18 cellular contexts compared by ENCODE assay signal in genomic region chr3:165753560-165753959, GRCh38.
DNase-seq lines count a peak whose midpoint lies in the region; ATAC-seq and FAIRE-seq lines count a peak whose summit lies in the region.
"Had no signal": no experiment of that assay in that cellular context is flagged by ENCODE, and none has a peak within 500 bp of the region (broad histone marks: within the 10 kb centered on the region; RNA-seq: fewer than 3 reads in every experiment).

No MANE protein-coding gene starts in this region.

- DNase-seq in DMS 273 (lab: John Stamatoyannopoulos, UW; ENCODE audit: unreplicated experiment): peak; percentile 12
- no peak for DNase-seq in DMS 273 treated with DMSO at 0.1 percent for 48 hours (lab: John Stamatoyannopoulos, UW)
- DNase-seq in RCC 7860 (ENCODE audit: low spot score): no peak
- DNase-seq in epithelial cell of prostate (ENCODE audit: low read depth, low spot score): peak; percentile 39
- peak; percentile 3 for DNase-seq in pons (ENCODE audit: low spot score)
- DNase-seq in T-helper 1 cell: no peak
- no peak for DNase-seq in naive thymus-derived CD8-positive, alpha-beta T cell
- no peak for DNase-seq in NCI-H146 (lab: John Stamatoyannopoulos, UW)
- DNase-seq: activated CD4-positive, alpha-beta memory T cell treated with anti-CD3 and anti-CD28 coated beads, Interleukin-2, amount 10 ng/mL, durations not matched to agents 7 days and 5 days; CD4-positive, CD25-positive, alpha-beta regulatory T cell; DND-41; endodermal cell; NCI-H526 had no signal

- peak; percentile 45 for FAIRE-seq in RCC 7860 (lab: Jason Lieb, UNC)

- H3K36me3 Mint-ChIP-seq in naive thymus-derived CD8-positive, alpha-beta T cell: no peaks in the 10 kb centered on the region
- H3K36me3 Mint-ChIP-seq: CD4-positive, CD25-positive, alpha-beta regulatory T cell; memory B cell; natural killer cell treated with Interleukin-12 subunit alpha and Interleukin-12 subunit beta and Interleukin-15 and Interleukin-18, amount 100 ng/mL, for 72 hours; type B pancreatic cell had no signal

- no peaks in the 10 kb centered on the region for H3K4me1 Mint-ChIP-seq in naive thymus-derived CD8-positive, alpha-beta T cell
- H3K4me1 Mint-ChIP-seq: activated CD4-positive, alpha-beta memory T cell treated with anti-CD3 and anti-CD28 coated beads, Interleukin-2, amount 10 ng/mL, durations not matched to agents 7 days and 5 days; CD4-positive, CD25-positive, alpha-beta regulatory T cell; central memory CD8-positive, alpha-beta T cell; endodermal cell; memory B cell had no signal

- peaks cover 0 to 24% (median 2%) of the 10 kb centered on the region in 9 donors for H3K9me3 Mint-ChIP-seq in naive thymus-derived CD8-positive, alpha-beta T cell
- H3K9me3 Mint-ChIP-seq: activated CD4-positive, alpha-beta memory T cell treated with anti-CD3 and anti-CD28 coated beads, Interleukin-2, amount 10 ng/mL, durations not matched to agents 7 days and 5 days; endodermal cell; natural killer cell treated with Interleukin-12 subunit alpha and Interleukin-12 subunit beta and Interleukin-15 and Interleukin-18, amount 100 ng/mL, for 72 hours; stimulated activated naive CD8-positive, alpha-beta T cell treated with anti-CD3 and anti-CD28 coated beads, Interleukin-15, Interleukin-2, amounts not matched to agents 100 ng/mL and 50 ng/mL, for 24 hours; type B pancreatic cell had no signal

- no peak overlapping the region for H3K4me3 Mint-ChIP-seq in naive thymus-derived CD8-positive, alpha-beta T cell
- H3K4me3 Mint-ChIP-seq: activated CD4-positive, alpha-beta memory T cell treated with anti-CD3 and anti-CD28 coated beads, Interleukin-2, amount 10 ng/mL, durations not matched to agents 7 days and 5 days; CD4-positive, CD25-positive, alpha-beta regulatory T cell; central memory CD8-positive, alpha-beta T cell; endodermal cell; memory B cell; natural killer cell treated with Interleukin-12 subunit alpha and Interleukin-12 subunit beta and Interleukin-15 and Interleukin-18, amount 100 ng/mL, for 72 hours; stimulated activated naive CD8-positive, alpha-beta T cell treated with anti-CD3 and anti-CD28 coated beads, Interleukin-15, Interleukin-2, amounts not matched to agents 100 ng/mL and 50 ng/mL, for 24 hours; type B pancreatic cell had no signal

- H3K27ac ChIP-seq in epithelial cell of prostate: peak overlapping the region; percentile 38

- no peak overlapping the region for H3K27ac Mint-ChIP-seq in naive thymus-derived CD8-positive, alpha-beta T cell
- H3K27ac Mint-ChIP-seq: activated CD4-positive, alpha-beta memory T cell treated with anti-CD3 and anti-CD28 coated beads, Interleukin-2, amount 10 ng/mL, durations not matched to agents 7 days and 5 days; CD4-positive, CD25-positive, alpha-beta regulatory T cell; endodermal cell; memory B cell; natural killer cell treated with Interleukin-12 subunit alpha and Interleukin-12 subunit beta and Interleukin-15 and Interleukin-18, amount 100 ng/mL, for 72 hours; stimulated activated naive CD8-positive, alpha-beta T cell treated with anti-CD3 and anti-CD28 coated beads, Interleukin-15, Interleukin-2, amounts not matched to agents 100 ng/mL and 50 ng/mL, for 24 hours; type B pancreatic cell had no signal

- H3K27me3 Mint-ChIP-seq in naive thymus-derived CD8-positive, alpha-beta T cell: no peaks in the 10 kb centered on the region
- H3K27me3 Mint-ChIP-seq: activated CD4-positive, alpha-beta memory T cell treated with anti-CD3 and anti-CD28 coated beads, Interleukin-2, amount 10 ng/mL, durations not matched to agents 7 days and 5 days; CD4-positive, CD25-positive, alpha-beta regulatory T cell; central memory CD8-positive, alpha-beta T cell; memory B cell; natural killer cell treated with Interleukin-12 subunit alpha and Interleukin-12 subunit beta and Interleukin-15 and Interleukin-18, amount 100 ng/mL, for 72 hours; stimulated activated naive CD8-positive, alpha-beta T cell treated with anti-CD3 and anti-CD28 coated beads, Interleukin-15, Interleukin-2, amounts not matched to agents 100 ng/mL and 50 ng/mL, for 24 hours; type B pancreatic cell had no signal

- no peak for ATAC-seq in naive thymus-derived CD8-positive, alpha-beta T cell
- ATAC-seq: natural killer cell treated with Interleukin-12 subunit alpha and Interleukin-12 subunit beta and Interleukin-15 and Interleukin-18, amount 100 ng/mL, for 72 hours had no signal

- POLR2A ChIA-PET in naive thymus-derived CD8-positive, alpha-beta T cell (lab: Charles Lee): no interaction called here

Comparison
In these comparisons a context has a peak if more than half of its experiments do, and no peak if none do; other contexts are left out.
1. DNase-seq: peak in DMS 273 (single experiment), epithelial cell of prostate (single experiment) and pons (single experiment); none in DMS 273 treated with DMSO at 0.1 percent for 48 hours (single experiment), RCC 7860 (single experiment), T-helper 1 cell (0 of 5), naive thymus-derived CD8-positive, alpha-beta T cell (0 of 10) and NCI-H146 (single experiment).